24 cellular contexts compared by ENCODE assay signal in the genomic region with DNA sequence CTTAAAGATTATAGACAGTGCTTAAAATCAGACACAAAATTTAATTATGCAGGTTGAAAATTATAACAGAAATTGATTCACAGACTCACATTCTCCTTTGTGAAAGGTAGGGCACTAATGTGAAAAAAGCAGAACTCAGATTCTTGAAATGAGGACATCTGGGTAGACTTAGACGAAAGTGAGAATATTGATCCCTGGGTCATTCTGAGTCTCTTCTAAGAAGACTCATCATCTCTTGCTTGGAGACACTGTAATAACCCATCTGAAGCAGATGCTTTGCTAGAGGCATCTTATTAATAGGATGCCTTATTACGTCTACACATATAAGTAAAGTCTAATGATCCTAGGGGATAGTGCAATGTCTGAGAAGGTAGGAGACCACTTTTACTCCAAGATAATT.
"Had no signal": no experiment of that assay in that cellular context is flagged by ENCODE, and none has a peak within 500 bp of the region (broad histone marks: within the 10 kb centered on the region; RNA-seq: fewer than 3 reads in every experiment).

No MANE protein-coding gene starts in this region.

- ATAC-seq: activated CD4-positive, alpha-beta T cell treated with anti-CD3 and anti-CD28 coated beads for 36 hours; activated naive CD4-positive, alpha-beta T cell treated with anti-CD3 and anti-CD28 coated beads, Interleukin-2, amount 50 U/mL, for 72 hours; activated T-cell treated with anti-CD3 and anti-CD28 coated beads, Interleukin-2, amount 50 U/mL, for 72 hours; gastroesophageal sphincter; heart right ventricle; T-helper 17 cell had no signal

- DNase-seq: activated CD4-positive, alpha-beta memory T cell treated with anti-CD3 and anti-CD28 coated beads for 36 hours; activated CD4-positive, alpha-beta T cell treated with anti-CD3 and anti-CD28 coated beads for 36 hours; activated CD4-positive, alpha-beta T cell treated with anti-CD3 and anti-CD28 coated beads, Interleukin-2, amount 10 ng/mL, durations not matched to agents 24 days and 14 days; activated CD4-positive, CD25-positive, alpha-beta regulatory T cell; activated CD4-positive, CD25-positive, alpha-beta regulatory T cell treated with anti-CD3 and anti-CD28 coated beads, Interleukin-2, amount 50 U/mL, for 72 hours; activated CD8-positive, alpha-beta memory T cell treated with anti-CD3 and anti-CD28 coated beads, Interleukin-2, amount 50 U/mL, for 48 hours; activated gamma-delta T cell; activated naive CD4-positive, alpha-beta T cell; activated naive CD4-positive, alpha-beta T cell treated with anti-CD3 and anti-CD28 coated beads, Interleukin-2, amount 10 ng/mL, durations not matched to agents 7 days and 5 days; activated naive CD8-positive, alpha-beta T cell treated with anti-CD3 and anti-CD28 coated beads, Interleukin-2, amount 10 ng/mL, durations not matched to agents 7 days and 5 days; activated T-cell treated with anti-CD3 and anti-CD28 coated beads for 4 hours; activated T-cell treated with anti-CD3 and anti-CD28 coated beads, Interleukin-2, amount 50 U/mL, for 24 hours; activated T-cell treated with anti-CD3 and anti-CD28 coated beads, Interleukin-2, amount 50 U/mL, for 72 hours; central memory CD4-positive, alpha-beta T cell; cerebellar nuclear complex; colonic mucosa; effector CD8-positive, alpha-beta T cell; esophagus squamous epithelium; foreskin melanocyte; heart right ventricle; T-helper 17 cell; T1000 had no signal
